In the genomic region with DNA sequence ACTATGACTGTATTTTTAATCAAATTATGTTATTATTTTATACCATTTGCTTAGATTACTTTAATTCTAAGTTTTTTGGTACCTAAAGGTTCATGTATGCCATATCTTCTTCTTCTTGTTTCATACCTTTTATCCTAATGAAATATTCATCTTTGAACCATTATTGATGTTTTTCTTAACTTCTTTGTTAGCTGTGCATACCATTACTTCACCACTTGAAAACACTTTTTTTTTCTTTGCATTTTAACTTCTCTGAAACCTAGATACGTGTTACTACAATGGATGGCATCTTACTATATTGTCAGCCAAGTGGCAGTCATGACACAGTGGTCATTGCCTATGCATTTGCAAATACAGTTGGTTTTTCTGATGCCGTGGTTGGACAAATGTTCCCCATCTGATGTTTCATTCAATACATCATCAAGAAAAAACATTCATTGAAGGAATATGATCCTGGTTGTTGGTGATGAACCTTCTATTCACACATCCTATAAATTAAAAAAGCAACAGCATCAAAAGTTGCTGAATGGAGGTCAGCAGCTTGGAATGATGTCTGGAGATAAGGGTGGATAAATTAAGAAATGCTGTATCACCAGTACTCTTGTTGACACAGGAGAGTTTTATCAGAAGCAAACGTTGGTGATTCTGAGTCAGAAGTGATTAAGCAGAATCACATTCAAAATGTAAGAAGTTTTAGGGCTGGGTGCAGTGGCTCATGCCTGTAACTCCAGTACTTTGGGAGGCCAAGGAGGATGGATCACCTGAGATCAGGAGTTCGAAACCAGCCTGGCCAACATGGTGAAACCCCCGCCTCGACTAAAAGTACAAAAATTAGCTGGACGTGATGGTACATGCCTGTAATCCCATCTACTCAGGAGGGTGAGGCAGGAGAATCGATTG, we compare ENCODE assay signal across 1 cellular context.
TF ChIP-seq lines count a peak whose summit lies in the region.

No MANE protein-coding gene starts in this region.

TF ChIP-seq in K562, 482 proteins besides CTCF, POLR2A, EP300 and RAD21 (continued from another document and continues in another):
- TF ChIP-seq, protein P1, sequence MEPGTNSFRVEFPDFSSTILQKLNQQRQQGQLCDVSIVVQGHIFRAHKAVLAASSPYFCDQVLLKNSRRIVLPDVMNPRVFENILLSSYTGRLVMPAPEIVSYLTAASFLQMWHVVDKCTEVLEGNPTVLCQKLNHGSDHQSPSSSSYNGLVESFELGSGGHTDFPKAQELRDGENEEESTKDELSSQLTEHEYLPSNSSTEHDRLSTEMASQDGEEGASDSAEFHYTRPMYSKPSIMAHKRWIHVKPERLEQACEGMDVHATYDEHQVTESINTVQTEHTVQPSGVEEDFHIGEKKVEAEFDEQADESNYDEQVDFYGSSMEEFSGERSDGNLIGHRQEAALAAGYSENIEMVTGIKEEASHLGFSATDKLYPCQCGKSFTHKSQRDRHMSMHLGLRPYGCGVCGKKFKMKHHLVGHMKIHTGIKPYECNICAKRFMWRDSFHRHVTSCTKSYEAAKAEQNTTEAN (CRISPR knock-in tag; IDR thresholded peaks at IDR 0.05): no peak
- no peak for TF ChIP-seq ZC3H4 (CRISPR knock-in tag; IDR thresholded peaks at IDR 0.05; ENCODE audit: borderline replicate concordance)
- TF ChIP-seq, protein P2, sequence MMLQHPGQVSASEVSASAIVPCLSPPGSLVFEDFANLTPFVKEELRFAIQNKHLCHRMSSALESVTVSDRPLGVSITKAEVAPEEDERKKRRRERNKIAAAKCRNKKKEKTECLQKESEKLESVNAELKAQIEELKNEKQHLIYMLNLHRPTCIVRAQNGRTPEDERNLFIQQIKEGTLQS (IDR thresholded peaks at IDR 0.05): peak; percentile 97
- TF ChIP-seq, protein P2 (CRISPR knock-in tag; conservative IDR thresholded peaks at IDR 0.05): peak; percentile 85; the same call in 1 of the 2 replicates
- no peak for TF ChIP-seq HDAC6 (IDR thresholded peaks at IDR 0.05; ENCODE audit: low read depth, low read length)
- TF ChIP-seq POLR2AphosphoS5 (IDR thresholded peaks at IDR 0.05; ENCODE audit: control insufficient read depth, insufficient read depth, low read depth, low read length): peak; percentile 87
- TF ChIP-seq ZNF354B (CRISPR knock-in tag; IDR thresholded peaks at IDR 0.05): no peak
- peak; percentile 86 for TF ChIP-seq GATAD2A (IDR thresholded peaks at IDR 0.05)
- peak; percentile 27 for TF ChIP-seq CCNT2 (IDR thresholded peaks at IDR 0.05; ENCODE audit: borderline replicate concordance, extremely low read depth, insufficient read length, low read depth, low read length)
- peak; percentile 60 for TF ChIP-seq TOE1 (IDR thresholded peaks at IDR 0.05; ENCODE audit: borderline replicate concordance)
- TF ChIP-seq TOE1 (CRISPR knock-in tag; IDR thresholded peaks at IDR 0.05; ENCODE audit: borderline replicate concordance, low read depth): no peak
- no peak for TF ChIP-seq ZFP30 (CRISPR knock-in tag; IDR thresholded peaks at IDR 0.05; ENCODE audit: borderline replicate concordance)
- TF ChIP-seq OTX1 (CRISPR knock-in tag; IDR thresholded peaks at IDR 0.05): peak; percentile 39; the same call in 1 of the 2 replicates
- TF ChIP-seq, protein P3, sequence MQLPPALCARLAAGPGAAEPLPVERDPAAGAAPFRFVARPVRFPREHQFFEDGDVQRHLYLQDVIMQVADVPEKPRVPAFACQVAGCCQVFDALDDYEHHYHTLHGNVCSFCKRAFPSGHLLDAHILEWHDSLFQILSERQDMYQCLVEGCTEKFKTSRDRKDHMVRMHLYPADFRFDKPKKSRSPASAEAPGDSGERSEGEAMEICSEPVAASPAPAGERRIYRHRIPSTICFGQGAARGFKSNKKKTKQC (CRISPR knock-in tag; IDR thresholded peaks at IDR 0.05): no peak
- TF ChIP-seq ARHGAP35 (IDR thresholded peaks at IDR 0.05; ENCODE audit: partially characterized antibody): no peak
- peak; percentile 80 for TF ChIP-seq MTA1 (IDR thresholded peaks at IDR 0.05; ENCODE audit: borderline replicate concordance)
- TF ChIP-seq L3MBTL2 (IDR thresholded peaks at IDR 0.05): peak; percentile 66; the same call in 1 of the 2 replicates
- TF ChIP-seq CREBBP (IDR thresholded peaks at IDR 0.05; ENCODE audit: low read depth, low read length): no peak
- TF ChIP-seq ZNF165 (CRISPR knock-in tag; IDR thresholded peaks at IDR 0.05; ENCODE audit: borderline replicate concordance): no peak
- TF ChIP-seq ZFP1 (CRISPR knock-in tag; IDR thresholded peaks at IDR 0.05): no peak
- peak; percentile 70 for TF ChIP-seq EP400 (IDR thresholded peaks at IDR 0.05)
- peak in 1 of 2 experiments; percentile 78; a peak in 2 of 4 replicates for TF ChIP-seq HDAC1 (IDR thresholded peaks at IDR 0.05)
- peak; percentile 93 for TF ChIP-seq RNF2 (IDR thresholded peaks at IDR 0.05)
- TF ChIP-seq, protein P4, sequence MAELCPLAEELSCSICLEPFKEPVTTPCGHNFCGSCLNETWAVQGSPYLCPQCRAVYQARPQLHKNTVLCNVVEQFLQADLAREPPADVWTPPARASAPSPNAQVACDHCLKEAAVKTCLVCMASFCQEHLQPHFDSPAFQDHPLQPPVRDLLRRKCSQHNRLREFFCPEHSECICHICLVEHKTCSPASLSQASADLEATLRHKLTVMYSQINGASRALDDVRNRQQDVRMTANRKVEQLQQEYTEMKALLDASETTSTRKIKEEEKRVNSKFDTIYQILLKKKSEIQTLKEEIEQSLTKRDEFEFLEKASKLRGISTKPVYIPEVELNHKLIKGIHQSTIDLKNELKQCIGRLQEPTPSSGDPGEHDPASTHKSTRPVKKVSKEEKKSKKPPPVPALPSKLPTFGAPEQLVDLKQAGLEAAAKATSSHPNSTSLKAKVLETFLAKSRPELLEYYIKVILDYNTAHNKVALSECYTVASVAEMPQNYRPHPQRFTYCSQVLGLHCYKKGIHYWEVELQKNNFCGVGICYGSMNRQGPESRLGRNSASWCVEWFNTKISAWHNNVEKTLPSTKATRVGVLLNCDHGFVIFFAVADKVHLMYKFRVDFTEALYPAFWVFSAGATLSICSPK (IDR thresholded peaks at IDR 0.05; ENCODE audit: borderline replicate concordance): no peak
- TF ChIP-seq NONO (IDR thresholded peaks at IDR 0.05; ENCODE audit: low read depth in 2 of 2, low read length in 1 of 2): peak in 1 of 2 experiments; percentile 16; a peak in 1 of 4 replicates
- TF ChIP-seq FUS (optimal IDR thresholded peaks at IDR 0.05; ENCODE audit: low read depth, low read length): no peak
- TF ChIP-seq, protein P5, sequence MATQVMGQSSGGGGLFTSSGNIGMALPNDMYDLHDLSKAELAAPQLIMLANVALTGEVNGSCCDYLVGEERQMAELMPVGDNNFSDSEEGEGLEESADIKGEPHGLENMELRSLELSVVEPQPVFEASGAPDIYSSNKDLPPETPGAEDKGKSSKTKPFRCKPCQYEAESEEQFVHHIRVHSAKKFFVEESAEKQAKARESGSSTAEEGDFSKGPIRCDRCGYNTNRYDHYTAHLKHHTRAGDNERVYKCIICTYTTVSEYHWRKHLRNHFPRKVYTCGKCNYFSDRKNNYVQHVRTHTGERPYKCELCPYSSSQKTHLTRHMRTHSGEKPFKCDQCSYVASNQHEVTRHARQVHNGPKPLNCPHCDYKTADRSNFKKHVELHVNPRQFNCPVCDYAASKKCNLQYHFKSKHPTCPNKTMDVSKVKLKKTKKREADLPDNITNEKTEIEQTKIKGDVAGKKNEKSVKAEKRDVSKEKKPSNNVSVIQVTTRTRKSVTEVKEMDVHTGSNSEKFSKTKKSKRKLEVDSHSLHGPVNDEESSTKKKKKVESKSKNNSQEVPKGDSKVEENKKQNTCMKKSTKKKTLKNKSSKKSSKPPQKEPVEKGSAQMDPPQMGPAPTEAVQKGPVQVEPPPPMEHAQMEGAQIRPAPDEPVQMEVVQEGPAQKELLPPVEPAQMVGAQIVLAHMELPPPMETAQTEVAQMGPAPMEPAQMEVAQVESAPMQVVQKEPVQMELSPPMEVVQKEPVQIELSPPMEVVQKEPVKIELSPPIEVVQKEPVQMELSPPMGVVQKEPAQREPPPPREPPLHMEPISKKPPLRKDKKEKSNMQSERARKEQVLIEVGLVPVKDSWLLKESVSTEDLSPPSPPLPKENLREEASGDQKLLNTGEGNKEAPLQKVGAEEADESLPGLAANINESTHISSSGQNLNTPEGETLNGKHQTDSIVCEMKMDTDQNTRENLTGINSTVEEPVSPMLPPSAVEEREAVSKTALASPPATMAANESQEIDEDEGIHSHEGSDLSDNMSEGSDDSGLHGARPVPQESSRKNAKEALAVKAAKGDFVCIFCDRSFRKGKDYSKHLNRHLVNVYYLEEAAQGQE (CRISPR knock-in tag; IDR thresholded peaks at IDR 0.05; ENCODE audit: low read depth): no peak
- no peak for TF ChIP-seq ELF4 (CRISPR knock-in tag; IDR thresholded peaks at IDR 0.05)
- no peak for TF ChIP-seq TFAM (CRISPR knock-in tag; conservative IDR thresholded peaks at IDR 0.05)
- TF ChIP-seq, protein P6, sequence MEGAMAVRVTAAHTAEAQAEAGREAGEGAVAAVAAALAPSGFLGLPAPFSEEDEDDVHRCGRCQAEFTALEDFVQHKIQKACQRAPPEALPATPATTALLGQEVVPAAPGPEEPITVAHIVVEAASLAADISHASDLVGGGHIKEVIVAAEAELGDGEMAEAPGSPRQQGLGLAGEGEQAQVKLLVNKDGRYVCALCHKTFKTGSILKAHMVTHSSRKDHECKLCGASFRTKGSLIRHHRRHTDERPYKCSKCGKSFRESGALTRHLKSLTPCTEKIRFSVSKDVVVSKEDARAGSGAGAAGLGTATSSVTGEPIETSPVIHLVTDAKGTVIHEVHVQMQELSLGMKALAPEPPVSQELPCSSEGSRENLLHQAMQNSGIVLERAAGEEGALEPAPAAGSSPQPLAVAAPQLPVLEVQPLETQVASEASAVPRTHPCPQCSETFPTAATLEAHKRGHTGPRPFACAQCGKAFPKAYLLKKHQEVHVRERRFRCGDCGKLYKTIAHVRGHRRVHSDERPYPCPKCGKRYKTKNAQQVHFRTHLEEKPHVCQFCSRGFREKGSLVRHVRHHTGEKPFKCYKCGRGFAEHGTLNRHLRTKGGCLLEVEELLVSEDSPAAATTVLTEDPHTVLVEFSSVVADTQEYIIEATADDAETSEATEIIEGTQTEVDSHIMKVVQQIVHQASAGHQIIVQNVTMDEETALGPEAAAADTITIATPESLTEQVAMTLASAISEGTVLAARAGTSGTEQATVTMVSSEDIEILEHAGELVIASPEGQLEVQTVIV (CRISPR knock-in tag; IDR thresholded peaks at IDR 0.05; ENCODE audit: borderline replicate concordance): no peak
- TF ChIP-seq, protein P7, sequence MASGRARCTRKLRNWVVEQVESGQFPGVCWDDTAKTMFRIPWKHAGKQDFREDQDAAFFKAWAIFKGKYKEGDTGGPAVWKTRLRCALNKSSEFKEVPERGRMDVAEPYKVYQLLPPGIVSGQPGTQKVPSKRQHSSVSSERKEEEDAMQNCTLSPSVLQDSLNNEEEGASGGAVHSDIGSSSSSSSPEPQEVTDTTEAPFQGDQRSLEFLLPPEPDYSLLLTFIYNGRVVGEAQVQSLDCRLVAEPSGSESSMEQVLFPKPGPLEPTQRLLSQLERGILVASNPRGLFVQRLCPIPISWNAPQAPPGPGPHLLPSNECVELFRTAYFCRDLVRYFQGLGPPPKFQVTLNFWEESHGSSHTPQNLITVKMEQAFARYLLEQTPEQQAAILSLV (tag; IDR thresholded peaks at IDR 0.05): no peak; the same call in 1 of the 2 replicates
- TF ChIP-seq, protein P8, sequence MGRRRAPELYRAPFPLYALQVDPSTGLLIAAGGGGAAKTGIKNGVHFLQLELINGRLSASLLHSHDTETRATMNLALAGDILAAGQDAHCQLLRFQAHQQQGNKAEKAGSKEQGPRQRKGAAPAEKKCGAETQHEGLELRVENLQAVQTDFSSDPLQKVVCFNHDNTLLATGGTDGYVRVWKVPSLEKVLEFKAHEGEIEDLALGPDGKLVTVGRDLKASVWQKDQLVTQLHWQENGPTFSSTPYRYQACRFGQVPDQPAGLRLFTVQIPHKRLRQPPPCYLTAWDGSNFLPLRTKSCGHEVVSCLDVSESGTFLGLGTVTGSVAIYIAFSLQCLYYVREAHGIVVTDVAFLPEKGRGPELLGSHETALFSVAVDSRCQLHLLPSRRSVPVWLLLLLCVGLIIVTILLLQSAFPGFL (CRISPR knock-in tag; IDR thresholded peaks at IDR 0.05): 0 out of 2 replicates have a peak, but pooled peaks have one; percentile 29
- 0 out of 2 replicates have a peak, but pooled peaks have one; percentile 49 for TF ChIP-seq ZNF584 (CRISPR knock-in tag; IDR thresholded peaks at IDR 0.05; ENCODE audit: low read depth)
- TF ChIP-seq, protein P9, sequence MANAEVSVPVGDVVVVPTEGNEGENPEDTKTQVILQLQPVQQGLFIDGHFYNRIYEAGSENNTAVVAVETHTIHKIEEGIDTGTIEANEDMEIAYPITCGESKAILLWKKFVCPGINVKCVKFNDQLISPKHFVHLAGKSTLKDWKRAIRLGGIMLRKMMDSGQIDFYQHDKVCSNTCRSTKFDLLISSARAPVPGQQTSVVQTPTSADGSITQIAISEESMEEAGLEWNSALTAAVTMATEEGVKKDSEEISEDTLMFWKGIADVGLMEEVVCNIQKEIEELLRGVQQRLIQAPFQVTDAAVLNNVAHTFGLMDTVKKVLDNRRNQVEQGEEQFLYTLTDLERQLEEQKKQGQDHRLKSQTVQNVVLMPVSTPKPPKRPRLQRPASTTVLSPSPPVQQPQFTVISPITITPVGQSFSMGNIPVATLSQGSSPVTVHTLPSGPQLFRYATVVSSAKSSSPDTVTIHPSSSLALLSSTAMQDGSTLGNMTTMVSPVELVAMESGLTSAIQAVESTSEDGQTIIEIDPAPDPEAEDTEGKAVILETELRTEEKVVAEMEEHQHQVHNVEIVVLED (CRISPR knock-in tag; IDR thresholded peaks at IDR 0.05): no peak
- TF ChIP-seq CBX3 (IDR thresholded peaks at IDR 0.05; ENCODE audit: borderline replicate concordance in 1 of 2, low read length in 2 of 2): peak in 1 of 2 experiments; percentile 87; a peak in 1 of 3 replicates
- peak; percentile 99 for TF ChIP-seq ZNF316 (IDR thresholded peaks at IDR 0.05)
- no peak for TF ChIP-seq ZBTB7A (IDR thresholded peaks at IDR 0.05; ENCODE audit: borderline replicate concordance, control insufficient read depth, low read depth, low read length)
- TF ChIP-seq, protein P10, sequence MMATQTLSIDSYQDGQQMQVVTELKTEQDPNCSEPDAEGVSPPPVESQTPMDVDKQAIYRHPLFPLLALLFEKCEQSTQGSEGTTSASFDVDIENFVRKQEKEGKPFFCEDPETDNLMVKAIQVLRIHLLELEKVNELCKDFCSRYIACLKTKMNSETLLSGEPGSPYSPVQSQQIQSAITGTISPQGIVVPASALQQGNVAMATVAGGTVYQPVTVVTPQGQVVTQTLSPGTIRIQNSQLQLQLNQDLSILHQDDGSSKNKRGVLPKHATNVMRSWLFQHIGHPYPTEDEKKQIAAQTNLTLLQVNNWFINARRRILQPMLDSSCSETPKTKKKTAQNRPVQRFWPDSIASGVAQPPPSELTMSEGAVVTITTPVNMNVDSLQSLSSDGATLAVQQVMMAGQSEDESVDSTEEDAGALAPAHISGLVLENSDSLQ (IDR thresholded peaks at IDR 0.05): peak; percentile 72
- TF ChIP-seq, protein P11, sequence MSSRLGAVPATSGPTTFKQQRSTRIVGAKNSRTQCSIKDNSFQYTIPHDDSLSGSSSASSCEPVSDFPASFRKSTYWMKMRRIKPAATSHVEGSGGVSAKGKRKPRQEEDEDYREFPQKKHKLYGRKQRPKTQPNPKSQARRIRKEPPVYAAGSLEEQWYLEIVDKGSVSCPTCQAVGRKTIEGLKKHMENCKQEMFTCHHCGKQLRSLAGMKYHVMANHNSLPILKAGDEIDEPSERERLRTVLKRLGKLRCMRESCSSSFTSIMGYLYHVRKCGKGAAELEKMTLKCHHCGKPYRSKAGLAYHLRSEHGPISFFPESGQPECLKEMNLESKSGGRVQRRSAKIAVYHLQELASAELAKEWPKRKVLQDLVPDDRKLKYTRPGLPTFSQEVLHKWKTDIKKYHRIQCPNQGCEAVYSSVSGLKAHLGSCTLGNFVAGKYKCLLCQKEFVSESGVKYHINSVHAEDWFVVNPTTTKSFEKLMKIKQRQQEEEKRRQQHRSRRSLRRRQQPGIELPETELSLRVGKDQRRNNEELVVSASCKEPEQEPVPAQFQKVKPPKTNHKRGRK (tag; IDR thresholded peaks at IDR 0.05): peak; percentile 25; the same call in 1 of the 2 replicates
